Comparison of ENCODE assay signal across 13 cellular contexts in genomic region chr11:43802509-43802908, GRCh38.
DNase-seq lines count a peak whose midpoint lies in the region; ATAC-seq, FAIRE-seq and TF ChIP-seq lines count a peak whose summit lies in the region.
"Had no signal": no experiment of that assay in that cellular context is flagged by ENCODE, and none has a peak within 500 bp of the region (broad histone marks: within the 10 kb centered on the region; RNA-seq: fewer than 3 reads in every experiment).

No MANE protein-coding gene starts in this region.

- BruUV-seq in Caco-2 (replicated peaks; lab: Mats Ljungman, UMichigan) = no TSS peak

- H3K27me3 ChIP-seq in Caco-2 (replicated peaks; ENCODE audit: control insufficient read depth, insufficient read depth, low read length) = no peaks in the 10 kb centered on the region
- H3K27me3 ChIP-seq: stomach had no signal

- peaks cover 45% of the 10 kb centered on the region for H3K36me3 Mint-ChIP-seq in Caco-2 (ENCODE audit: insufficient read depth, unreplicated experiment)
- peaks cover 31% of the 10 kb centered on the region for H3K36me3 Mint-ChIP-seq in activated CD4-positive, alpha-beta T cell treated with anti-CD3 and anti-CD28 coated beads, Interleukin-2, amount 10 ng/mL, durations not matched to agents 24 days and 14 days (ENCODE audit: low read depth)

- TF ChIP-seq CTCF in Caco-2 (IDR thresholded peaks at IDR 0.05; ENCODE audit: insufficient read depth in 1 of 2, low read depth in 1 of 2, low read length in 1 of 2, severe bottlenecking in 1 of 2, unreplicated experiment in 1 of 2) = peak; percentile 37 to 63
- TF ChIP-seq CTCF in VCaP (conservative IDR thresholded peaks at IDR 0.05) = peak; percentile 40; the same call in 1 of the 2 replicates

- no peaks in the 10 kb centered on the region for H3K4me1 Mint-ChIP-seq in Caco-2 (ENCODE audit: low read depth, unreplicated experiment)
- H3K4me1 Mint-ChIP-seq in activated CD4-positive, alpha-beta T cell treated with anti-CD3 and anti-CD28 coated beads, Interleukin-2, amount 10 ng/mL, durations not matched to agents 24 days and 14 days = no peaks in the 10 kb centered on the region

- H3K4me1 ChIP-seq in Caco-2 = no peaks in the 10 kb centered on the region
- H3K4me1 ChIP-seq: stomach had no signal

- no peaks in the 10 kb centered on the region for H3K27me3 Mint-ChIP-seq in Caco-2 (ENCODE audit: insufficient read depth, unreplicated experiment)
- no peaks in the 10 kb centered on the region for H3K27me3 Mint-ChIP-seq in activated CD4-positive, alpha-beta T cell treated with anti-CD3 and anti-CD28 coated beads, Interleukin-2, amount 10 ng/mL, durations not matched to agents 24 days and 14 days
- H3K27me3 Mint-ChIP-seq: activated CD8-positive, alpha-beta T cell treated with anti-CD3 and anti-CD28 coated beads for 36 hours had no signal

- H3K9me3 ChIP-seq in Caco-2 = no peaks in the 10 kb centered on the region
- H3K9me3 ChIP-seq: stomach had no signal

- peak in 1 of 2 experiments; percentile 22 for DNase-seq in Caco-2
- peak; percentile 6 for DNase-seq in HuH-7 (ENCODE audit: low spot score)
- peak; percentile 13 for DNase-seq in iPS-NIHi7 (ENCODE audit: extremely low spot score)
- no peak for DNase-seq in NCI-H2196 treated with DMSO at 0.1 percent for 48 hours (lab: John Stamatoyannopoulos, UW; ENCODE audit: unreplicated experiment)
- no peak for DNase-seq in activated CD4-positive, alpha-beta T cell treated with anti-CD3 and anti-CD28 coated beads, Interleukin-2, amount 10 ng/mL, durations not matched to agents 24 days and 14 days
- DNase-seq in frontal cortex (ENCODE audit: low spot score in 2 of 2) = no peak
- DNase-seq: activated CD8-positive, alpha-beta T cell treated with anti-CD3 and anti-CD28 coated beads for 36 hours; amniotic stem cell; NCI-H1092; SHP77; stomach had no signal

- H3K27ac Mint-ChIP-seq in Caco-2 (ENCODE audit: unreplicated experiment) = no peak overlapping the region
- H3K27ac Mint-ChIP-seq in activated CD4-positive, alpha-beta T cell treated with anti-CD3 and anti-CD28 coated beads, Interleukin-2, amount 10 ng/mL, durations not matched to agents 24 days and 14 days = no peak overlapping the region
- H3K27ac Mint-ChIP-seq: activated CD8-positive, alpha-beta T cell treated with anti-CD3 and anti-CD28 coated beads for 36 hours had no signal

- peaks cover 13% of the 10 kb centered on the region for H3K9me3 Mint-ChIP-seq in Caco-2 (ENCODE audit: unreplicated experiment)
- H3K9me3 Mint-ChIP-seq in activated CD4-positive, alpha-beta T cell treated with anti-CD3 and anti-CD28 coated beads, Interleukin-2, amount 10 ng/mL, durations not matched to agents 24 days and 14 days = no peaks in the 10 kb centered on the region

- no peak overlapping the region for H3K4me3 Mint-ChIP-seq in Caco-2 (ENCODE audit: unreplicated experiment)
- H3K4me3 Mint-ChIP-seq in activated CD4-positive, alpha-beta T cell treated with anti-CD3 and anti-CD28 coated beads, Interleukin-2, amount 10 ng/mL, durations not matched to agents 24 days and 14 days = no peak overlapping the region
- H3K4me3 Mint-ChIP-seq: activated CD8-positive, alpha-beta T cell treated with anti-CD3 and anti-CD28 coated beads for 36 hours had no signal

- no peak overlapping the region for H3K4me3 ChIP-seq in Caco-2 (ENCODE audit: low read depth, low read length)
- H3K4me3 ChIP-seq: stomach had no signal

- H3K27ac ChIP-seq in VCaP = no peak overlapping the region
- H3K27ac ChIP-seq: stomach had no signal

- no peak for FAIRE-seq in frontal cortex (lab: Jason Lieb, UNC)

- no peaks in the 10 kb centered on the region; the same call in 1 of the 2 replicates for H3K36me3 ChIP-seq in Caco-2 (ENCODE audit: control insufficient read depth, insufficient read depth, low read length)

- ATAC-seq in HG03175 (IDR thresholded peaks at IDR 0.05; ENCODE audit: unreplicated experiment) = no peak
- ATAC-seq: activated CD8-positive, alpha-beta T cell treated with anti-CD3 and anti-CD28 coated beads for 36 hours had no signal

- intact Hi-C loops in Caco-2 (cut with micrococcal nuclease; ENCODE audit: unreplicated experiment) = loop anchor here (1.0 to 10.0 kb wide), 4 partner anchors 56 to 298 kb away; partner anchors contain the start of gene HSD17B12
- intact Hi-C loops in activated CD4-positive, alpha-beta T cell treated with anti-CD3 and anti-CD28 coated beads, Interleukin-2, amount 10 ng/mL, durations not matched to agents 24 days and 14 days (cut with micrococcal nuclease) = no loop called here

- CTCF ChIA-PET in Caco-2 (lab: Charles Lee) = interaction anchor here (0.5 to 1.7 kb wide), 5 partner anchors 41 to 201 kb away, joined by 3 to 8 read pairs (median 4); partner anchors contain the start of gene HSD17B12

- POLR2A ChIA-PET in Caco-2 (lab: Charles Lee) = no interaction called here

Comparison
In these comparisons a context has a peak if more than half of its experiments do, and no peak if none do; other contexts are left out.
1. DNase-seq: peak in HuH-7 (single experiment) and iPS-NIHi7 (single experiment); none in NCI-H2196 treated with DMSO at 0.1 percent for 48 hours (single experiment), activated CD4-positive, alpha-beta T cell treated with anti-CD3 and anti-CD28 coated beads, Interleukin-2, amount 10 ng/mL, durations not matched to agents 24 days and 14 days (single experiment) and frontal cortex (0 of 2).